ENCODE assay signal across 2 cellular contexts in the genomic region with DNA sequence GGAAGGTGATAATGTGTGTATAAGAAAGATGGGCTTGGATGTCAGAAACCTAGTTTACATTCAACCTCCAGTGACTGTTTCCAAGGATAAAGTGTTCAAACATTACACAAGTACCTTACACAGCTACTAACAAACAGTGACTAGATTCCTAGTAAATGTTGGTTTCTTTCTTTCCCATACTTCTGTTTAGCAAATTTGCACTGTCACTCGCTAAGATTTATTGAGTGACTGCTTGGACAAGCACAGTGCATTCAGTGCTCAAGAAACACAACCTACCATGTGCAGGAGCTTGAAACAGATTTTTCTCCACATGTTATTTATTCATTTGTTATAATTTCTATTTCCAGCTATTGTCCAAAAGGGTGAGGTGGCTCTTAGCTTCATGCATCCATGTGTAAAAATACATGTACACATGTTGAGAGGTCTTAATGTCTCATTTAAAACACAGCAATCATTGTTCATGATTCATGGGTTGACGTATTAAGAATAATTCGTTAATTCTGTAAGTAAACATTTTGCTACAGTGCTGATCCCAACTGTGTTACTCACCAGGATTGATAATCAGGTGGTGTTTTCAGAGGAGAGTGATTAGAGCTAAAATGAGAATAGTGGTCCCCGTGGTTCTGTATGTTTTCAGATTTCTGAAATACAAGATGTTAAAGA.
TF ChIP-seq lines count a peak whose summit lies in the region.

No MANE protein-coding gene starts in this region.

TF ChIP-seq in K562, 482 proteins besides CTCF, POLR2A, EP300 and RAD21:
- TF ChIP-seq PKNOX1 (IDR thresholded peaks at IDR 0.05) (peak; percentile 58), HCFC1 (IDR thresholded peaks at IDR 0.05; ENCODE audit: low read depth, low read length) (no peak)
- TF ChIP-seq, protein P1, sequence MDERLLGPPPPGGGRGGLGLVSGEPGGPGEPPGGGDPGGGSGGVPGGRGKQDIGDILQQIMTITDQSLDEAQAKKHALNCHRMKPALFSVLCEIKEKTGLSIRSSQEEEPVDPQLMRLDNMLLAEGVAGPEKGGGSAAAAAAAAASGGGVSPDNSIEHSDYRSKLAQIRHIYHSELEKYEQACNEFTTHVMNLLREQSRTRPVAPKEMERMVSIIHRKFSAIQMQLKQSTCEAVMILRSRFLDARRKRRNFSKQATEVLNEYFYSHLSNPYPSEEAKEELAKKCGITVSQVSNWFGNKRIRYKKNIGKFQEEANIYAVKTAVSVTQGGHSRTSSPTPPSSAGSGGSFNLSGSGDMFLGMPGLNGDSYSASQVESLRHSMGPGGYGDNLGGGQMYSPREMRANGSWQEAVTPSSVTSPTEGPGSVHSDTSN (CRISPR knock-in tag; IDR thresholded peaks at IDR 0.05; ENCODE audit: low read depth): no peak
- TF ChIP-seq, protein P1 (tag; conservative IDR thresholded peaks at IDR 0.05; ENCODE audit: low read depth): 0 out of 2 replicates have a peak, but pooled peaks have one; percentile 22
TF ChIP-seq in K562: peak in this region for 2.

TF ChIP-seq in HepG2, 621 proteins besides CTCF, POLR2A, EP300 and RAD21:
- TF ChIP-seq SYNCRIP (IDR thresholded peaks at IDR 0.05; ENCODE audit: insufficient read depth, low read depth, low read length) (no peak), MNT (IDR thresholded peaks at IDR 0.05) (0 out of 2 replicates have a peak, but pooled peaks have one; percentile 24)
